11 cellular contexts compared by ENCODE assay signal in genomic region chr6:6688951-6689350, GRCh38.
DNase-seq lines count a peak whose midpoint lies in the region; ATAC-seq and TF ChIP-seq lines count a peak whose summit lies in the region.
"Had no signal": no experiment of that assay in that cellular context is flagged by ENCODE, and none has a peak within 500 bp of the region (broad histone marks: within the 10 kb centered on the region; RNA-seq: fewer than 3 reads in every experiment).

No MANE protein-coding gene starts in this region.

- DNase-seq in PC-9 (no peak), lung microvascular endothelial cell (ENCODE audit: low read depth in 2 of 2) (peak; percentile 42 to 61), suprapubic skin (ENCODE audit: low spot score in 2 of 2) (no peak)
- no peak for DNase-seq in activated CD4-positive, alpha-beta memory T cell treated with anti-CD3 and anti-CD28 coated beads, Interleukin-2, amount 10 ng/mL, durations not matched to agents 7 days and 5 days
- DNase-seq: activated CD4-positive, alpha-beta T cell treated with anti-CD3 and anti-CD28 coated beads, Interleukin-2, amount 50 U/mL, for 48 hours; occipital lobe had no signal

- no peak for ATAC-seq in HG02981 (IDR thresholded peaks at IDR 0.05; ENCODE audit: unreplicated experiment)
- no peak for ATAC-seq in HG03280 (IDR thresholded peaks at IDR 0.05; ENCODE audit: unreplicated experiment)

- H3K27ac ChIP-seq in PC-9 (peak overlapping the region; percentile 71), suprapubic skin (peak overlapping the region; percentile 81)
- H3K27ac ChIP-seq: cardiac muscle cell had no signal

- no peak overlapping the region for H3K4me3 Mint-ChIP-seq in dendritic cell treated with granulocyte-macrophage colony-stimulating factor and Interleukin-4, amounts not matched to agents 40 ng/mL and 50 ng/mL, for 4 days
- no peak overlapping the region for H3K4me3 Mint-ChIP-seq in activated CD4-positive, alpha-beta memory T cell treated with anti-CD3 and anti-CD28 coated beads, Interleukin-2, amount 10 ng/mL, durations not matched to agents 7 days and 5 days
- H3K4me3 Mint-ChIP-seq: endodermal cell had no signal

- peaks cover 19% of the 10 kb centered on the region for H3K36me3 Mint-ChIP-seq in dendritic cell treated with granulocyte-macrophage colony-stimulating factor and Interleukin-4, amounts not matched to agents 40 ng/mL and 50 ng/mL, for 4 days (ENCODE audit: low read depth)
- H3K36me3 Mint-ChIP-seq in activated CD4-positive, alpha-beta memory T cell treated with anti-CD3 and anti-CD28 coated beads, Interleukin-2, amount 10 ng/mL, durations not matched to agents 7 days and 5 days (ENCODE audit: low read depth) = no peaks in the 10 kb centered on the region

- CTCF ChIA-PET in PC-9 (lab: Charles Lee) = no interaction called here
- CTCF ChIA-PET in activated CD4-positive, alpha-beta memory T cell treated with anti-CD3 and anti-CD28 coated beads, Interleukin-2, amount 10 ng/mL, durations not matched to agents 7 days and 5 days (lab: Charles Lee) = no interaction called here

- no peaks in the 10 kb centered on the region for H3K79me2 ChIP-seq in PC-9 (ENCODE audit: low read depth)

- peaks cover 80% of the 10 kb centered on the region for H3K4me1 Mint-ChIP-seq in dendritic cell treated with granulocyte-macrophage colony-stimulating factor and Interleukin-4, amounts not matched to agents 40 ng/mL and 50 ng/mL, for 4 days (ENCODE audit: low read depth)
- peaks cover 41% of the 10 kb centered on the region for H3K4me1 Mint-ChIP-seq in activated CD4-positive, alpha-beta memory T cell treated with anti-CD3 and anti-CD28 coated beads, Interleukin-2, amount 10 ng/mL, durations not matched to agents 7 days and 5 days

- TF ChIP-seq EP300 in suprapubic skin (IDR thresholded peaks at IDR 0.05) = no peak

- no TSS peak for BruUV-seq in PC-9 (replicated peaks; lab: Mats Ljungman, UMichigan)

- H3K9me3 ChIP-seq in PC-9 (ENCODE audit: insufficient read depth, low read depth) (no peaks in the 10 kb centered on the region), suprapubic skin (no peaks in the 10 kb centered on the region)

- no peak overlapping the region for H3K4me3 ChIP-seq in PC-9
- H3K4me3 ChIP-seq in suprapubic skin = no peak overlapping the region
- H3K4me3 ChIP-seq: cardiac muscle cell had no signal

- no peaks in the 10 kb centered on the region for H3K27me3 ChIP-seq in PC-9 (ENCODE audit: insufficient read depth, low read depth)
- no peaks in the 10 kb centered on the region for H3K27me3 ChIP-seq in suprapubic skin
- H3K27me3 ChIP-seq: cardiac muscle cell had no signal

- TF ChIP-seq POLR2A in suprapubic skin (IDR thresholded peaks at IDR 0.05) = no peak

- POLR2A ChIA-PET in PC-9 (lab: Charles Lee; ENCODE audit: unreplicated experiment) = no interaction called here
- POLR2A ChIA-PET in activated CD4-positive, alpha-beta memory T cell treated with anti-CD3 and anti-CD28 coated beads, Interleukin-2, amount 10 ng/mL, durations not matched to agents 7 days and 5 days (lab: Charles Lee) = no interaction called here

- TF ChIP-seq CTCF in PC-9 (conservative IDR thresholded peaks at IDR 0.05) = no peak
- no peak for TF ChIP-seq CTCF in suprapubic skin (IDR thresholded peaks at IDR 0.05)

- no peak overlapping the region for H2AFZ ChIP-seq in PC-9

- H3K36me3 ChIP-seq in PC-9 (ENCODE audit: low read depth) (no peaks in the 10 kb centered on the region), suprapubic skin (no peaks in the 10 kb centered on the region)
- H3K36me3 ChIP-seq: cardiac muscle cell had no signal

- peak overlapping the region; percentile 70 for H3K4me2 ChIP-seq in PC-9

- no peaks in the 10 kb centered on the region for H4K20me1 ChIP-seq in PC-9 (ENCODE audit: insufficient read depth)

- peaks cover 49% of the 10 kb centered on the region for H3F3A ChIP-seq in PC-9 (ENCODE audit: insufficient read depth, low read depth)

- no peaks in the 10 kb centered on the region for H3K27me3 Mint-ChIP-seq in dendritic cell treated with granulocyte-macrophage colony-stimulating factor and Interleukin-4, amounts not matched to agents 40 ng/mL and 50 ng/mL, for 4 days
- H3K27me3 Mint-ChIP-seq in activated CD4-positive, alpha-beta memory T cell treated with anti-CD3 and anti-CD28 coated beads, Interleukin-2, amount 10 ng/mL, durations not matched to agents 7 days and 5 days = peaks cover 28% of the 10 kb centered on the region

- intact Hi-C loops in PC-9 (cut with micrococcal nuclease; ENCODE audit: unreplicated experiment) = no loop called here
- intact Hi-C loops in dendritic cell treated with granulocyte-macrophage colony-stimulating factor and Interleukin-4, amounts not matched to agents 40 ng/mL and 50 ng/mL, for 4 days (cut with micrococcal nuclease) = no loop called here

- H3K4me1 ChIP-seq in PC-9 (replicated peaks; ENCODE audit: insufficient read depth) (peaks cover 59% of the 10 kb centered on the region), suprapubic skin (peaks cover 34% of the 10 kb centered on the region)

- peaks cover 15% of the 10 kb centered on the region for H3K9me3 Mint-ChIP-seq in dendritic cell treated with granulocyte-macrophage colony-stimulating factor and Interleukin-4, amounts not matched to agents 40 ng/mL and 50 ng/mL, for 4 days
- H3K9me3 Mint-ChIP-seq in activated CD4-positive, alpha-beta memory T cell treated with anti-CD3 and anti-CD28 coated beads, Interleukin-2, amount 10 ng/mL, durations not matched to agents 7 days and 5 days = peaks cover 7% of the 10 kb centered on the region

- 33% methylated on average over 1 of the region's 1 CpG for WGBS in suprapubic skin

- H3K27ac Mint-ChIP-seq in dendritic cell treated with granulocyte-macrophage colony-stimulating factor and Interleukin-4, amounts not matched to agents 40 ng/mL and 50 ng/mL, for 4 days = peak overlapping the region; percentile 78
- H3K27ac Mint-ChIP-seq in activated CD4-positive, alpha-beta memory T cell treated with anti-CD3 and anti-CD28 coated beads, Interleukin-2, amount 10 ng/mL, durations not matched to agents 7 days and 5 days = no peak overlapping the region
- H3K27ac Mint-ChIP-seq: endodermal cell had no signal

- H3K9me2 ChIP-seq in PC-9 (ENCODE audit: insufficient read depth) = no peaks in the 10 kb centered on the region

Comparison
In these comparisons a context has a peak if more than half of its experiments do, and no peak if none do; other contexts are left out.
1. DNase-seq: peak in lung microvascular endothelial cell (2 of 2); none in PC-9 (0 of 2), suprapubic skin (0 of 2) and activated CD4-positive, alpha-beta memory T cell treated with anti-CD3 and anti-CD28 coated beads, Interleukin-2, amount 10 ng/mL, durations not matched to agents 7 days and 5 days (single experiment).